ENCODE assay signal across 8 cellular contexts in the genomic region with DNA sequence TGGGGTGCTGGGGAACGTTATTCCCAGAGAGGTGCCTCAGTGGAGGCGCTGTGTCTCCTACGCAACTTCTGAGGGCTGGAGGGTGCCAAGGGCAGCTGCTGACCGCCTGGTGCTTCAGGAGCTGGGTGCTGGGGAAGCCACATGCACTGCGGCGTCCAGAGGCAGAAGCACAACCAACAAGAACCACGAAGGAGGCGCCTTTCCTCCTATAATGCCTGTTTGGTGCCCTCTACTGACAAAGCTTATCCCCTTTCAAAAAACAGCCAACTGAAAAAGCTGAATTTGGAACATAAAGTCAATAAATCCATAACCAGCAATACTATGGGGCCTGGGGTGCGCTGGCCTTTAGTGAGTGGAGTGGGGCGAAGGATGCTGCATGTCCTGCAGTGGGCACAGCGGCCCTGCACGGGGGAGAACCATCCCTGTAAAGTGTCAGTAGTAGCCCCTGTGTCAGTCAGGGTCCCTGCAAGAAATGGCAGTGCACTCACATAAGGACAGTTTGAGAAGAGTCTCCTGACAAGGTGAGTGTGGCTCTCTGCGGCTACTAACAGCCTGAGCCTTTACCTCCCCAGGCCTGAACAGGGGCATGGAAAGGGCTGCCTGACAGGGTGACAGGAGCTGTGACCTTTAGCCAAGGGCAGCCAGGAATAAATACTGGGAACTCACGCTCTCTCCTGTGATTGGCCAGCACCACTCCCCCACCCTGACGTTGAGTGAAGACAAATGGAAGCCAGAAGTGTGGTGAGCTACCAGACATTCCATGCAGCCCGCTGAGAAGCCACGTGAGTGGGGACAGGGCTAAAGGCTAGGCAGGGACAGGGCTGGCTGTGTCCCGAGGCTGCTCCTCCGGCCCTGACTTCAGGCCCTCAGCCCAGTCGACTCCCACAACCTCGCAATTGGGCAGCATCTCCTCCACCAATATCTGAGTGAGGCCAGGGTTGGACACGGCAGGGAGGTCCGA. TPM values are rescaled to one million over a fixed set of nuclear protein-coding genes. Genes with fewer than 3 reads are reported as not detected.
A peak's percentile ranks its signal among the peaks of the same experiment; 100 is the strongest.
DNase-seq lines count a peak whose midpoint lies in the region; ATAC-seq and TF ChIP-seq lines count a peak whose summit lies in the region.

No MANE protein-coding gene starts in this region.

- TSS peak; percentile 69 for BruUV-seq in Panc1 (replicated peaks; lab: Mats Ljungman, UMichigan)

- no peak for TF ChIP-seq POLR2A in sigmoid colon (IDR thresholded peaks at IDR 0.05)

- no peak for TF ChIP-seq EP300 in sigmoid colon (IDR thresholded peaks at IDR 0.05)

- H3K4me1 ChIP-seq in Panc1 (ENCODE audit: control insufficient read depth, insufficient read depth, low read length) (no peaks in the 10 kb centered on the region), skeletal muscle tissue (ENCODE audit: control insufficient read depth in 3 of 3, insufficient read depth in 3 of 3, low read length in 3 of 3) (peaks cover 36 to 48% (median 41%) of the 10 kb centered on the region in 3 donors), sigmoid colon (peaks cover 0 to 20% (median 18%) of the 10 kb centered on the region in 4 donors)

- DNase-seq in SHP77 (lab: John Stamatoyannopoulos, UW) (peak; percentile 21 to 40), SHP77 treated with DMSO at 0.1 percent for 48 hours (lab: John Stamatoyannopoulos, UW) (no peak), Panc1 (ENCODE audit: low read depth, low spot score) (no peak), fibroblast of gingiva (ENCODE audit: low read depth) (peak; percentile 27), sigmoid colon (no peak), iPS-NIHi7 (ENCODE audit: extremely low spot score) (no peak)
- no peak for DNase-seq in stimulated activated CD4-positive, alpha-beta T cell treated with anti-CD3 and anti-CD28 coated beads, Interleukin-1b, Interleukin-23, amount 100 ng/mL, for 48 hours

- intact Hi-C loops in Panc1 (cut with micrococcal nuclease; ENCODE audit: unreplicated experiment) (no loop called here), sigmoid colon (cut with DNase I) (no loop called here)

- H3K9me3 ChIP-seq in Panc1 (ENCODE audit: control insufficient read depth, insufficient read depth, low read depth, low read length) = no peaks in the 10 kb centered on the region
- H3K9me3 ChIP-seq in skeletal muscle tissue (ENCODE audit: control insufficient read depth in 3 of 3, low read length in 3 of 3) = no peaks in the 10 kb centered on the region
- H3K9me3 ChIP-seq in sigmoid colon = no peaks in the 10 kb centered on the region

- TF ChIP-seq CTCF in Panc1 (IDR thresholded peaks at IDR 0.05) (peak; percentile 16; the same call in 1 of the 2 replicates), sigmoid colon (IDR thresholded peaks at IDR 0.05) (no peak)

- H3K27me3 ChIP-seq in Panc1 (ENCODE audit: control insufficient read depth, insufficient read depth, low read length) (no peaks in the 10 kb centered on the region), skeletal muscle tissue (ENCODE audit: control insufficient read depth in 3 of 3, insufficient read depth in 3 of 3, low read length in 3 of 3) (no peaks in the 10 kb centered on the region), sigmoid colon (no peaks in the 10 kb centered on the region)

- in situ Hi-C loops in Panc1 (cut with HindIII; ENCODE audit: low pct_unique_long_range_greater_than_20kb, low sequenced_read_pairs) = no loop called here

- ATAC-seq in Panc1 = peak; percentile 13; the same call in 1 of the 2 replicates

- POLR2A ChIA-PET in Panc1 (lab: Charles Lee) = interaction anchor here (0.6 kb wide), 1 partner anchor 123 kb away, joined by 5 read pairs; no protein-coding TSS in a partner anchor

- H3K9ac ChIP-seq in skeletal muscle tissue (ENCODE audit: low read depth in 1 of 3, low read length in 3 of 3) = peak overlapping the region; percentile 51 to 87 (median 73)

- H3K36me3 ChIP-seq in Panc1 (ENCODE audit: control insufficient read depth, insufficient read depth, low read length) = no peaks in the 10 kb centered on the region
- H3K36me3 ChIP-seq in skeletal muscle tissue (ENCODE audit: control insufficient read depth in 3 of 3, insufficient read depth in 3 of 3, low read length in 3 of 3) = peaks cover 23 to 36% (median 28%) of the 10 kb centered on the region in 3 donors
- H3K36me3 ChIP-seq in sigmoid colon = peaks cover 0 to 38% (median 16%) of the 10 kb centered on the region in 4 donors

- WGBS in sigmoid colon, 2 donors = 73 to 80% methylated on average over 23 of the region's 23 CpGs

- H3K4me3 ChIP-seq in Panc1 (ENCODE audit: low read depth in 2 of 2, low read length in 2 of 2) (no peak overlapping the region), skeletal muscle tissue (ENCODE audit: low read length in 3 of 3) (peak overlapping the region; percentile 39 to 78 (median 64)), sigmoid colon (no peak overlapping the region)

- CTCF ChIA-PET in Panc1 (lab: Charles Lee) = no interaction called here

- no peak overlapping the region for H3K27ac ChIP-seq in Panc1 (ENCODE audit: low read length)
- H3K27ac ChIP-seq in skeletal muscle tissue (ENCODE audit: low read depth, low read length) = peak overlapping the region; percentile 85
- no peak overlapping the region for H3K27ac ChIP-seq in sigmoid colon

RNA-seq across cellular contexts. Expression of gene B3GNT8, which starts 4.5 kb away (rescaled TPM):
- total RNA-seq in Panc1 (2021; ENCODE audit: unreplicated experiment) = 0.10 TPM
- polyA plus RNA-seq in Panc1 (2012; ENCODE audit: insufficient read length) = not detected
- 0.52 TPM for total RNA-seq in skeletal muscle tissue
- 1 to 10 TPM; 2.8 to 8.0 (median 5.0) TPM for total RNA-seq in sigmoid colon
- 10 to 100 TPM; 16.8 to 49.2 (median 28.8) TPM for polyA plus RNA-seq in sigmoid colon

RNA-seq across cellular contexts. Expression of gene DMAC2, which starts 8.0 kb away (rescaled TPM):
- total RNA-seq in Panc1 (2021; ENCODE audit: unreplicated experiment) (37.5 TPM), skeletal muscle tissue (23.5 TPM), sigmoid colon (10 to 100 TPM; 33.9 to 46.3 (median 41.0) TPM)
- 41.6 TPM for polyA plus RNA-seq in Panc1 (2012; ENCODE audit: insufficient read length)
- polyA plus RNA-seq in sigmoid colon = 10 to 100 TPM; 40.8 to 58.0 (median 45.7) TPM

RNA-seq across cellular contexts. Expression of gene ERICH4, which starts 11.2 kb away (rescaled TPM):
- total RNA-seq in Panc1 (2021; ENCODE audit: unreplicated experiment) (not detected), skeletal muscle tissue (not detected), sigmoid colon (not detected)
- polyA plus RNA-seq in Panc1 (2012; ENCODE audit: insufficient read length) = not detected
- polyA plus RNA-seq in sigmoid colon = not detected

RNA-seq across cellular contexts. Expression of gene BCKDHA, which starts 34.1 kb away (rescaled TPM):
- 11.2 TPM for total RNA-seq in Panc1 (2021; ENCODE audit: unreplicated experiment)
- polyA plus RNA-seq in Panc1 (2012; ENCODE audit: insufficient read length) = 37.0 TPM
- 46.4 TPM for total RNA-seq in skeletal muscle tissue
- total RNA-seq in sigmoid colon = 10 to 100 TPM; 29.6 to 35.7 (median 33.6) TPM
- 10 to 100 TPM; 19.0 to 32.9 (median 31.2) TPM for polyA plus RNA-seq in sigmoid colon

RNA-seq across cellular contexts. Expression of gene EXOSC5, which starts 34.5 kb away (rescaled TPM):
- total RNA-seq in Panc1 (2021; ENCODE audit: unreplicated experiment) (25.2 TPM), skeletal muscle tissue (13.0 TPM), sigmoid colon (10 to 100 TPM in 3 of 4 donors, 1 to 10 TPM in 1; 6.6 to 21.4 (median 14.4) TPM)
- polyA plus RNA-seq in Panc1 (2012; ENCODE audit: insufficient read length) = 35.9 TPM
- 10 to 100 TPM; 11.6 to 32.7 (median 15.6) TPM for polyA plus RNA-seq in sigmoid colon

Comparison
In these comparisons a context has a peak if more than half of its experiments do, and no peak if none do; other contexts are left out.
1. DNase-seq: peak in SHP77 (2 of 2) and fibroblast of gingiva (single experiment); none in SHP77 treated with DMSO at 0.1 percent for 48 hours (single experiment), Panc1 (single experiment), stimulated activated CD4-positive, alpha-beta T cell treated with anti-CD3 and anti-CD28 coated beads, Interleukin-1b, Interleukin-23, amount 100 ng/mL, for 48 hours (single experiment), sigmoid colon (single experiment) and iPS-NIHi7 (single experiment).
2. H3K4me3 ChIP-seq: peak in skeletal muscle tissue (3 of 3); none in Panc1 (0 of 2) and sigmoid colon (0 of 4).